Comparison of ENCODE assay signal across 33 cellular contexts in genomic region chr20:19335916-19336315, GRCh38.
"Had no signal": no experiment of that assay in that cellular context is flagged by ENCODE, and none has a peak within 500 bp of the region (broad histone marks: within the 10 kb centered on the region; RNA-seq: fewer than 3 reads in every experiment).

No MANE protein-coding gene starts in this region.

- H3K4me1 Mint-ChIP-seq: activated CD4-positive, alpha-beta memory T cell treated with anti-CD3 and anti-CD28 coated beads, Interleukin-2, amount 10 ng/mL, durations not matched to agents 7 days and 5 days; activated CD4-positive, alpha-beta T cell treated with anti-CD3 and anti-CD28 coated beads, Interleukin-2, amount 10 ng/mL, durations not matched to agents 7 days and 5 days; activated naive CD8-positive, alpha-beta T cell treated with anti-CD3 and anti-CD28 coated beads, Interleukin-2, amount 50 U/mL, for 24 hours; activated T-helper 17 cell treated with anti-CD3 and anti-CD28 coated beads, Interleukin-2, amount 50 U/mL, for 72 hours; endodermal cell; WTC11 had no signal

- DNase-seq: activated CD4-positive, alpha-beta memory T cell treated with anti-CD3 and anti-CD28 coated beads, Interleukin-2, amount 10 ng/mL, durations not matched to agents 7 days and 5 days; activated CD4-positive, alpha-beta T cell treated with anti-CD3 and anti-CD28 coated beads for 1 hour; activated CD4-positive, alpha-beta T cell treated with anti-CD3 and anti-CD28 coated beads for 4 hours; activated CD4-positive, alpha-beta T cell treated with anti-CD3 and anti-CD28 coated beads, Interleukin-2, amount 10 ng/mL, durations not matched to agents 7 days and 5 days; activated CD4-positive, alpha-beta T cell treated with anti-CD3 and anti-CD28 coated beads, Interleukin-2, amount 50 U/mL, for 4 hours; activated CD8-positive, alpha-beta memory T cell treated with anti-CD3 and anti-CD28 coated beads, Interleukin-2, amount 50 U/mL, for 48 hours; activated effector memory CD4-positive, alpha-beta T cell treated with Interleukin-2 at 50 U/mL for 16 hours; activated gamma-delta T cell treated with Interleukin-2 at 50 U/mL for 16 hours; activated naive CD4-positive, alpha-beta T cell treated with anti-CD3 and anti-CD28 coated beads, Interleukin-2, amount 50 U/mL, for 16 hours; activated naive CD4-positive, alpha-beta T cell treated with Interleukin-2 at 50 U/mL for 16 hours; activated naive CD8-positive, alpha-beta T cell treated with anti-CD3 and anti-CD28 coated beads, Interleukin-2, amount 50 U/mL, for 24 hours; activated T-cell treated with anti-CD3 and anti-CD28 coated beads for 4 hours; activated T-cell treated with anti-CD3 and anti-CD28 coated beads, Interleukin-2, amount 50 U/mL, for 24 hours; activated T-cell treated with anti-CD3 and anti-CD28 coated beads, Interleukin-2, amount 50 U/mL, for 72 hours; adrenal gland; amygdala; aorta; body of pancreas; central memory CD4-positive, alpha-beta T cell; cerebellar nuclear complex; colonic mucosa; effector memory CD4-positive, alpha-beta T cell; endodermal cell; glutamatergic neuron; heart left ventricle; T-helper 2 cell had no signal

- ATAC-seq: activated naive CD8-positive, alpha-beta T cell treated with anti-CD3 and anti-CD28 coated beads, Interleukin-2, amount 50 U/mL, for 24 hours; activated T-cell treated with anti-CD3 and anti-CD28 coated beads, Interleukin-2, amount 50 U/mL, for 72 hours; activated T-helper 17 cell treated with anti-CD3 and anti-CD28 coated beads, Interleukin-2, amount 50 U/mL, for 72 hours; body of pancreas; heart left ventricle; WTC11 had no signal

- H3K4me1 ChIP-seq: adrenal gland, body of pancreas, colonic mucosa had no signal

- H3K27me3 ChIP-seq: adrenal gland, body of pancreas, cardiac muscle cell, colonic mucosa, esophagus muscularis mucosa had no signal

- H3K36me3 ChIP-seq: adrenal gland, cardiac muscle cell, colonic mucosa, esophagus muscularis mucosa, heart left ventricle had no signal

- H3K4me3 Mint-ChIP-seq: activated CD4-positive, alpha-beta memory T cell treated with anti-CD3 and anti-CD28 coated beads, Interleukin-2, amount 10 ng/mL, durations not matched to agents 7 days and 5 days; activated CD4-positive, alpha-beta T cell treated with anti-CD3 and anti-CD28 coated beads, Interleukin-2, amount 10 ng/mL, durations not matched to agents 7 days and 5 days; activated naive CD8-positive, alpha-beta T cell; activated naive CD8-positive, alpha-beta T cell treated with anti-CD3 and anti-CD28 coated beads, Interleukin-2, amount 50 U/mL, for 24 hours; activated T-cell treated with anti-CD3 and anti-CD28 coated beads, Interleukin-2, amount 50 U/mL, for 24 hours; activated T-cell treated with anti-CD3 and anti-CD28 coated beads, Interleukin-2, amount 50 U/mL, for 72 hours; activated T-helper 17 cell treated with anti-CD3 and anti-CD28 coated beads, Interleukin-2, amount 50 U/mL, for 72 hours; endodermal cell; WTC11 had no signal

- H3K27ac ChIP-seq: adrenal gland, body of pancreas, cardiac muscle cell, colonic mucosa, esophagus muscularis mucosa, heart left ventricle, VCaP had no signal

- FAIRE-seq: frontal cortex had no signal

- H3K4me3 ChIP-seq: adrenal gland, body of pancreas, cardiac muscle cell, colonic mucosa, esophagus muscularis mucosa, heart left ventricle had no signal

- H3K9me3 Mint-ChIP-seq: activated CD4-positive, alpha-beta memory T cell treated with anti-CD3 and anti-CD28 coated beads, Interleukin-2, amount 10 ng/mL, durations not matched to agents 7 days and 5 days; activated CD4-positive, alpha-beta T cell treated with anti-CD3 and anti-CD28 coated beads, Interleukin-2, amount 10 ng/mL, durations not matched to agents 7 days and 5 days; activated T-cell treated with anti-CD3 and anti-CD28 coated beads, Interleukin-2, amount 50 U/mL, for 24 hours; endodermal cell; WTC11 had no signal

- H3K27me3 Mint-ChIP-seq: activated CD4-positive, alpha-beta memory T cell treated with anti-CD3 and anti-CD28 coated beads, Interleukin-2, amount 10 ng/mL, durations not matched to agents 7 days and 5 days; activated CD4-positive, alpha-beta T cell treated with anti-CD3 and anti-CD28 coated beads, Interleukin-2, amount 10 ng/mL, durations not matched to agents 7 days and 5 days; activated naive CD8-positive, alpha-beta T cell treated with anti-CD3 and anti-CD28 coated beads, Interleukin-2, amount 50 U/mL, for 24 hours had no signal

- H3K27ac Mint-ChIP-seq: activated CD4-positive, alpha-beta memory T cell treated with anti-CD3 and anti-CD28 coated beads, Interleukin-2, amount 10 ng/mL, durations not matched to agents 7 days and 5 days; activated CD4-positive, alpha-beta T cell treated with anti-CD3 and anti-CD28 coated beads, Interleukin-2, amount 10 ng/mL, durations not matched to agents 7 days and 5 days; activated naive CD8-positive, alpha-beta T cell; activated naive CD8-positive, alpha-beta T cell treated with anti-CD3 and anti-CD28 coated beads, Interleukin-2, amount 50 U/mL, for 24 hours; activated T-cell treated with anti-CD3 and anti-CD28 coated beads, Interleukin-2, amount 50 U/mL, for 24 hours; activated T-cell treated with anti-CD3 and anti-CD28 coated beads, Interleukin-2, amount 50 U/mL, for 72 hours; activated T-helper 17 cell treated with anti-CD3 and anti-CD28 coated beads, Interleukin-2, amount 50 U/mL, for 72 hours; endodermal cell had no signal

- H3K36me3 Mint-ChIP-seq: activated naive CD8-positive, alpha-beta T cell; WTC11 had no signal

- H3K9me3 ChIP-seq: adrenal gland, body of pancreas, colonic mucosa, esophagus muscularis mucosa, heart left ventricle had no signal
